1 cellular context compared by ENCODE assay signal in genomic region chr1:203996126-203996525, GRCh38.
A peak's percentile ranks its signal among the peaks of the same experiment; 100 is the strongest.
TF ChIP-seq lines count a peak whose summit lies in the region.

No MANE protein-coding gene starts in this region.

TF ChIP-seq in H1, 55 proteins besides CTCF, POLR2A, EP300 and RAD21 (continued from another document):
- TF ChIP-seq CHD7 (IDR thresholded peaks at IDR 0.05; ENCODE audit: insufficient replicate concordance, low read length) (no peak), CHD1 (IDR thresholded peaks at IDR 0.05; ENCODE audit: low read depth, low read length) (no peak), SP1 (IDR thresholded peaks at IDR 0.05; ENCODE audit: low read depth, low read length) (no peak), TAF1 (IDR thresholded peaks at IDR 0.05; ENCODE audit: low read depth, low read length) (peak; percentile 75), HDAC6 (IDR thresholded peaks at IDR 0.05; ENCODE audit: low read depth, low read length) (no peak), SRF (IDR thresholded peaks at IDR 0.05; ENCODE audit: low read depth, low read length) (no peak), TBP (IDR thresholded peaks at IDR 0.05; ENCODE audit: low read depth, low read length) (peak; percentile 55)
